8 cellular contexts compared by ENCODE assay signal in genomic region chr2:9006368-9006767, GRCh38. TPM values are rescaled to one million over a fixed set of nuclear protein-coding genes. Genes with fewer than 3 reads are reported as not detected.
"Had no signal": no experiment of that assay in that cellular context is flagged by ENCODE, and none has a peak within 500 bp of the region (broad histone marks: within the 10 kb centered on the region; RNA-seq: fewer than 3 reads in every experiment).

No MANE protein-coding gene starts in this region.

- H3K4me2 ChIP-seq: GM23338 had no signal

- H3K4me3 ChIP-seq: GM23338 had no signal

- H3K27ac Mint-ChIP-seq: GM23338, IgD-negative memory B cell had no signal

- ATAC-seq: GM23338 had no signal

- H3K4me3 Mint-ChIP-seq: GM23338, H9 had no signal

- H2AFZ ChIP-seq: GM23338 had no signal

- H3K9me3 Mint-ChIP-seq: IgD-negative memory B cell had no signal

- DNase-seq: H9, HCEC 1CT, KG1 had no signal

- H3K36me3 Mint-ChIP-seq: IgD-negative memory B cell had no signal

- FAIRE-seq: H1, H54, HTR-8/SVneo had no signal

RNA-seq across cellular contexts. Expression of gene MBOAT2, which starts 2.9 kb away (rescaled TPM):
- polyA plus RNA-seq: IgD-negative memory B cell had no signal
